8 cellular contexts compared by ENCODE assay signal in the genomic region with DNA sequence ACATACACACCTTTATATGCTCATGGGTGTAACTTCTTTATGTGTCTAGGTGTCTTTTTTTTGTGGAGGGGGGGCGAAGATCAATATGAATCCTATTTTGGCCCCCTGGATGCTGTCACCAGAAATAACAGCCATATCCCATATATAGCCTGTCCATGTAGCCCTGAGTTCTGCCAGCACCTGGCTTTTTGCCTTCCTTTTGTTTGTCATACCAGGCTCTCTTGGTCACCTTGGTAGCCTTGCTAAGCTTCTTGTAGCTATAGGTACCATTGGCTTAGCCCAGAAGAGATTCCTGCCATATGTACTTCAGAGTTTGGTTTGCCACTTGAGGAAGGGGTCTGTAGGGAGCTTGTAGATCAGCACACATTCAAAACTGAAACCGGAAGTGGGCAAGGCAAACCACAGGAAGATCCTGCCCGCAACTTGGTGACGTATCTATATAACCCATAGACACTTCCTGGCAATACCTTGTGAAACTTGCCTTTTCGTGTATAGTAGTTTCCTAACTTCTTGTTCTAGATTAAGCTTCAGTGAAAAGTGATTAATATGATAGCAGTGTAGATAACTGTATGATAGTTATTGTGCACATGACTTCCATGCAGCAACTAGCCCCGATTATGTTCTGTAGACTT. TPM values are rescaled to one million over a fixed set of nuclear protein-coding genes. Genes with fewer than 3 reads are reported as not detected.
A peak's percentile ranks its signal among the peaks of the same experiment; 100 is the strongest.
DNase-seq lines count a peak whose midpoint lies in the region; ATAC-seq and TF ChIP-seq lines count a peak whose summit lies in the region.

No MANE protein-coding gene starts in this region.

- no peak overlapping the region for H3K9ac ChIP-seq in neural progenitor cell

- H3K36me3 ChIP-seq in OCI-LY7 (ENCODE audit: insufficient read depth, low read length) = peaks cover 23% of the 10 kb centered on the region; the same call in 1 of the 2 replicates
- H3K36me3 ChIP-seq in Caco-2 (ENCODE audit: control insufficient read depth, insufficient read depth, low read length) = no peaks in the 10 kb centered on the region
- no peaks in the 10 kb centered on the region for H3K36me3 ChIP-seq in neural progenitor cell

- ATAC-seq in GM18511 (IDR thresholded peaks at IDR 0.05; ENCODE audit: unreplicated experiment) = peak; percentile 98
- ATAC-seq in HG02852 (IDR thresholded peaks at IDR 0.05; ENCODE audit: unreplicated experiment) = peak; percentile 94
- peak; percentile 76 to 91 (median 90) for ATAC-seq in natural killer cell

- POLR2A ChIA-PET in OCI-LY7 (lab: Charles Lee) = interaction anchor here (0.7 to 1.3 kb wide), 6 partner anchors 10 to 112 kb away, joined by 3 to 6 read pairs (median 4); no protein-coding TSS in a partner anchor
- POLR2A ChIA-PET in Caco-2 (lab: Charles Lee) = interaction anchor here (0.6 to 1.4 kb wide), 2 partner anchors 11 kb away, joined by 3 read pairs; no protein-coding TSS in a partner anchor

- DNase-seq in OCI-LY7 (ENCODE audit: low spot score) (peak; percentile 91), natural killer cell (peak; percentile 86), Caco-2 (no peak), cerebellar nuclear complex (lab: John Stamatoyannopoulos, UW) (no peak), neural progenitor cell (ENCODE audit: low spot score) (no peak)
- peak; percentile 90 for DNase-seq in activated T-helper 2 cell treated with anti-CD3 and anti-CD28 coated beads, Interferon-gamma antibody, Interleukin-2, Interleukin-4, amounts not matched to agents 10 μg/mL and 5 μg/mL and 100 μg/mL, durations not matched to agents 14 hours and 24 hours and 36 hours (ENCODE audit: low spot score)

- H3K27me3 Mint-ChIP-seq in activated T-helper 2 cell treated with anti-CD3 and anti-CD28 coated beads, Interferon-gamma antibody, Interleukin-2, Interleukin-4, amounts not matched to agents 10 μg/mL and 5 μg/mL and 100 μg/mL, durations not matched to agents 14 hours and 24 hours and 36 hours (ENCODE audit: low read depth) = no peaks in the 10 kb centered on the region
- H3K27me3 Mint-ChIP-seq in natural killer cell (ENCODE audit: low read depth in 2 of 2) (no peaks in the 10 kb centered on the region), Caco-2 (ENCODE audit: insufficient read depth, unreplicated experiment) (no peaks in the 10 kb centered on the region), neural progenitor cell (ENCODE audit: insufficient read depth, low read depth) (no peaks in the 10 kb centered on the region)

- H3K4me3 Mint-ChIP-seq in activated T-helper 2 cell treated with anti-CD3 and anti-CD28 coated beads, Interferon-gamma antibody, Interleukin-2, Interleukin-4, amounts not matched to agents 10 μg/mL and 5 μg/mL and 100 μg/mL, durations not matched to agents 14 hours and 24 hours and 36 hours (ENCODE audit: low read depth) = peak overlapping the region; percentile 43
- H3K4me3 Mint-ChIP-seq in natural killer cell = peak overlapping the region; percentile 89
- no peak overlapping the region for H3K4me3 Mint-ChIP-seq in Caco-2 (ENCODE audit: unreplicated experiment)
- H3K4me3 Mint-ChIP-seq in neural progenitor cell = no peak overlapping the region

- intact Hi-C loops in OCI-LY7 (cut with micrococcal nuclease; ENCODE audit: unreplicated experiment) (no loop called here), natural killer cell (cut with micrococcal nuclease) (loop anchor here (1.0 kb wide), 1 partner anchor 9 kb away; no protein-coding TSS in a partner anchor), Caco-2 (cut with micrococcal nuclease; ENCODE audit: unreplicated experiment) (no loop called here)
- intact Hi-C loops in activated T-helper 2 cell treated with anti-CD3 and anti-CD28 coated beads, Interferon-gamma antibody, Interleukin-2, Interleukin-4, amounts not matched to agents 10 μg/mL and 5 μg/mL and 100 μg/mL, durations not matched to agents 14 hours and 24 hours and 36 hours (cut with micrococcal nuclease) = loop anchor here (1.0 to 2.0 kb wide), 6 partner anchors 11 to 86 kb away; partner anchors contain the start of gene RASA2

- H3K27ac Mint-ChIP-seq in activated T-helper 2 cell treated with anti-CD3 and anti-CD28 coated beads, Interferon-gamma antibody, Interleukin-2, Interleukin-4, amounts not matched to agents 10 μg/mL and 5 μg/mL and 100 μg/mL, durations not matched to agents 14 hours and 24 hours and 36 hours = peak overlapping the region; percentile 82
- peak overlapping the region in 1 of 2 donors; percentile 92 for H3K27ac Mint-ChIP-seq in natural killer cell
- H3K27ac Mint-ChIP-seq in Caco-2 (ENCODE audit: unreplicated experiment) = no peak overlapping the region
- no peak overlapping the region for H3K27ac Mint-ChIP-seq in neural progenitor cell

- peaks cover 59% of the 10 kb centered on the region for H3K36me3 Mint-ChIP-seq in activated T-helper 2 cell treated with anti-CD3 and anti-CD28 coated beads, Interferon-gamma antibody, Interleukin-2, Interleukin-4, amounts not matched to agents 10 μg/mL and 5 μg/mL and 100 μg/mL, durations not matched to agents 14 hours and 24 hours and 36 hours (ENCODE audit: low read depth)
- no peaks in the 10 kb centered on the region for H3K36me3 Mint-ChIP-seq in natural killer cell
- H3K36me3 Mint-ChIP-seq in Caco-2 (ENCODE audit: insufficient read depth, unreplicated experiment) = no peaks in the 10 kb centered on the region
- H3K36me3 Mint-ChIP-seq in neural progenitor cell = peaks cover 23% of the 10 kb centered on the region

- 0 out of 2 replicates have a peak, but pooled peaks cover 11% of the 10 kb centered on the region for H4K20me1 ChIP-seq in OCI-LY7 (ENCODE audit: insufficient read depth, low read length)
- peaks cover 34% of the 10 kb centered on the region for H4K20me1 ChIP-seq in neural progenitor cell (ENCODE audit: low read depth)

- H3K4me3 ChIP-seq in OCI-LY7 (ENCODE audit: low read depth, low read length, poor library complexity, severe bottlenecking) (peak overlapping the region; percentile 51), Caco-2 (ENCODE audit: low read depth, low read length) (no peak overlapping the region), neural progenitor cell (no peak overlapping the region)

- H3K79me2 ChIP-seq in OCI-LY7 (ENCODE audit: insufficient read depth, low read depth, low read length) (peaks cover 75% of the 10 kb centered on the region), neural progenitor cell (ENCODE audit: low read depth) (peaks cover 87% of the 10 kb centered on the region)

- H3K27ac ChIP-seq in OCI-LY7 (ENCODE audit: low read depth, low read length, poor library complexity, severe bottlenecking) = peak overlapping the region; percentile 42
- no peak overlapping the region for H3K27ac ChIP-seq in neural progenitor cell

- H2AFZ ChIP-seq in OCI-LY7 (ENCODE audit: low read length) (peak overlapping the region; percentile 32; the same call in 1 of the 2 replicates), neural progenitor cell (replicated peaks) (no peak overlapping the region)

- peaks cover 66% of the 10 kb centered on the region for H3K4me1 Mint-ChIP-seq in activated T-helper 2 cell treated with anti-CD3 and anti-CD28 coated beads, Interferon-gamma antibody, Interleukin-2, Interleukin-4, amounts not matched to agents 10 μg/mL and 5 μg/mL and 100 μg/mL, durations not matched to agents 14 hours and 24 hours and 36 hours (ENCODE audit: low read depth)
- peaks cover 69% of the 10 kb centered on the region in 2 donors for H3K4me1 Mint-ChIP-seq in natural killer cell
- no peaks in the 10 kb centered on the region for H3K4me1 Mint-ChIP-seq in Caco-2 (ENCODE audit: low read depth, unreplicated experiment)
- H3K4me1 Mint-ChIP-seq in neural progenitor cell = no peaks in the 10 kb centered on the region

- no peaks in the 10 kb centered on the region for H3F3A ChIP-seq in neural progenitor cell (ENCODE audit: low read depth)

- H3K9me3 ChIP-seq in OCI-LY7 (ENCODE audit: low read length) (no peaks in the 10 kb centered on the region), Caco-2 (no peaks in the 10 kb centered on the region), neural progenitor cell (ENCODE audit: low read depth) (no peaks in the 10 kb centered on the region)

- peak overlapping the region; percentile 73 for H3K4me2 ChIP-seq in OCI-LY7 (ENCODE audit: low read length)
- no peak overlapping the region for H3K4me2 ChIP-seq in neural progenitor cell

- CTCF ChIA-PET in OCI-LY7 (lab: Charles Lee; ENCODE audit: unreplicated experiment) (interaction anchor here (0.8 kb wide), 1 partner anchor 16 kb away, joined by 3 read pairs; no protein-coding TSS in a partner anchor), Caco-2 (lab: Charles Lee) (interaction anchor here (1.2 kb wide), 1 partner anchor 190 kb away, joined by 3 read pairs; no protein-coding TSS in a partner anchor)

- peaks cover 24% of the 10 kb centered on the region for H3K9me3 Mint-ChIP-seq in activated T-helper 2 cell treated with anti-CD3 and anti-CD28 coated beads, Interferon-gamma antibody, Interleukin-2, Interleukin-4, amounts not matched to agents 10 μg/mL and 5 μg/mL and 100 μg/mL, durations not matched to agents 14 hours and 24 hours and 36 hours
- H3K9me3 Mint-ChIP-seq in natural killer cell (no peaks in the 10 kb centered on the region), Caco-2 (ENCODE audit: unreplicated experiment) (no peaks in the 10 kb centered on the region), neural progenitor cell (peaks cover 27% of the 10 kb centered on the region)

- H3K4me1 ChIP-seq in OCI-LY7 (ENCODE audit: insufficient read depth, low read length, poor library complexity, severe bottlenecking) (peaks cover 15% of the 10 kb centered on the region), Caco-2 (peaks cover 3% of the 10 kb centered on the region; the same call in 1 of the 2 replicates), neural progenitor cell (no peaks in the 10 kb centered on the region)

- H3K9me2 ChIP-seq in OCI-LY7 (ENCODE audit: insufficient read depth, low read length) = no peaks in the 10 kb centered on the region

- no peaks in the 10 kb centered on the region for H3K27me3 ChIP-seq in Caco-2 (replicated peaks; ENCODE audit: control insufficient read depth, insufficient read depth, low read length)
- no peaks in the 10 kb centered on the region for H3K27me3 ChIP-seq in neural progenitor cell

- BruUV-seq in OCI-LY7 (replicated peaks; lab: Mats Ljungman, UMichigan) (no TSS peak), Caco-2 (replicated peaks; lab: Mats Ljungman, UMichigan) (no TSS peak)

- TF ChIP-seq CTCF in OCI-LY7 (conservative IDR thresholded peaks at IDR 0.05; ENCODE audit: low read length) (no peak), natural killer cell (IDR thresholded peaks at IDR 0.05) (no peak), Caco-2 (IDR thresholded peaks at IDR 0.05; ENCODE audit: insufficient read depth in 1 of 2, low read depth in 1 of 2, low read length in 1 of 2, severe bottlenecking in 1 of 2, unreplicated experiment in 1 of 2) (no peak), neural progenitor cell (IDR thresholded peaks at IDR 0.05) (no peak)

RNA-seq across cellular contexts. Expression of gene RASA2, which starts 11.9 kb away (rescaled TPM):
- 11.0 and 13.0 TPM in 2 replicates for total RNA-seq in OCI-LY7 (2014; rRNA removed; shearing (Covaris generic))
- total RNA-seq in OCI-LY7 (2022) = 21.7 and 27.8 TPM in 2 replicates
- total RNA-seq in activated T-helper 2 cell treated with anti-CD3 and anti-CD28 coated beads, Interferon-gamma antibody, Interleukin-2, Interleukin-4, amounts not matched to agents 10 μg/mL and 5 μg/mL and 100 μg/mL, durations not matched to agents 14 hours and 24 hours and 36 hours = 30.0 and 34.5 TPM in 2 replicates
- 10 to 100 TPM; 93.9 to 99.4 (median 97.0) TPM for total RNA-seq in natural killer cell
- 17.2 and 26.7 TPM in 2 replicates for total RNA-seq in Caco-2 (2022)
- 40.3 and 48.4 TPM in 2 replicates for total RNA-seq in neural progenitor cell (ENCODE audit: low replicate concordance)

Comparison
In these comparisons a context has a peak if more than half of its experiments do, and no peak if none do; other contexts are left out.
1. DNase-seq: peak in OCI-LY7 (single experiment), activated T-helper 2 cell treated with anti-CD3 and anti-CD28 coated beads, Interferon-gamma antibody, Interleukin-2, Interleukin-4, amounts not matched to agents 10 μg/mL and 5 μg/mL and 100 μg/mL, durations not matched to agents 14 hours and 24 hours and 36 hours (single experiment) and natural killer cell (single experiment); none in Caco-2 (0 of 2), cerebellar nuclear complex (0 of 2) and neural progenitor cell (single experiment).
2. H3K4me3 Mint-ChIP-seq: peak in activated T-helper 2 cell treated with anti-CD3 and anti-CD28 coated beads, Interferon-gamma antibody, Interleukin-2, Interleukin-4, amounts not matched to agents 10 μg/mL and 5 μg/mL and 100 μg/mL, durations not matched to agents 14 hours and 24 hours and 36 hours (single experiment) and natural killer cell (single experiment); none in Caco-2 (single experiment) and neural progenitor cell (single experiment).
3. intact Hi-C loops: an anchor here in activated T-helper 2 cell treated with anti-CD3 and anti-CD28 coated beads, Interferon-gamma antibody, Interleukin-2, Interleukin-4, amounts not matched to agents 10 μg/mL and 5 μg/mL and 100 μg/mL, durations not matched to agents 14 hours and 24 hours and 36 hours (1.0 to 2.0 kb wide) and natural killer cell (1.0 kb wide); none called in OCI-LY7 and Caco-2.
4. Peak in every context shown above with its lines, with median percentiles within 50 percentile points of each other: ATAC-seq.